Comparison of ENCODE assay signal across 21 cellular contexts in genomic region chr5:138701678-138702077, GRCh38.
"Had no signal": no experiment of that assay in that cellular context is flagged by ENCODE, and none has a peak within 500 bp of the region (broad histone marks: within the 10 kb centered on the region; RNA-seq: fewer than 3 reads in every experiment).

No MANE protein-coding gene starts in this region.

- H3K4me3 ChIP-seq: dorsolateral prefrontal cortex, gastrocnemius medialis, heart left ventricle, hepatocyte, lung, neural progenitor cell, stomach, thyroid gland, vagina had no signal

- H3K36me3 Mint-ChIP-seq: memory B cell; natural killer cell treated with Interleukin-12 subunit alpha and Interleukin-12 subunit beta and Interleukin-15 and Interleukin-18, amount 100 ng/mL, for 72 hours; neural progenitor cell; stimulated activated effector memory CD8-positive, alpha-beta T cell treated with anti-CD3 and anti-CD28 coated beads, Interleukin-12 subunit alpha, Interleukin-12 subunit beta, amount 100 ng/mL, for 72 hours had no signal

- H3K79me2 ChIP-seq: hepatocyte, parathyroid adenoma had no signal

- ATAC-seq: gastrocnemius medialis; heart left ventricle; natural killer cell treated with Interleukin-12 subunit alpha and Interleukin-12 subunit beta and Interleukin-15 and Interleukin-18, amount 100 ng/mL, for 72 hours; sciatic nerve; stimulated activated effector memory CD8-positive, alpha-beta T cell treated with anti-CD3 and anti-CD28 coated beads, Interleukin-12 subunit alpha, Interleukin-12 subunit beta, amount 100 ng/mL, for 72 hours had no signal

- FAIRE-seq: kidney had no signal

- H3K4me3 Mint-ChIP-seq: memory B cell; natural killer cell treated with Interleukin-12 subunit alpha and Interleukin-12 subunit beta and Interleukin-15 and Interleukin-18, amount 100 ng/mL, for 72 hours; neural progenitor cell; stimulated activated effector memory CD8-positive, alpha-beta T cell treated with anti-CD3 and anti-CD28 coated beads, Interleukin-12 subunit alpha, Interleukin-12 subunit beta, amount 100 ng/mL, for 72 hours had no signal

- H3K9ac ChIP-seq: neural progenitor cell, parathyroid adenoma had no signal

- H3K27ac ChIP-seq: gastrocnemius medialis, heart left ventricle, hepatocyte, neural progenitor cell, parathyroid adenoma, stomach, thyroid gland, vagina had no signal

- H3K4me1 Mint-ChIP-seq: memory B cell; stimulated activated effector memory CD8-positive, alpha-beta T cell treated with anti-CD3 and anti-CD28 coated beads, Interleukin-12 subunit alpha, Interleukin-12 subunit beta, amount 100 ng/mL, for 72 hours had no signal

- H3K9me3 ChIP-seq: gastrocnemius medialis, heart left ventricle, stomach, thyroid gland, vagina had no signal

- H3K27ac Mint-ChIP-seq: memory B cell; natural killer cell treated with Interleukin-12 subunit alpha and Interleukin-12 subunit beta and Interleukin-15 and Interleukin-18, amount 100 ng/mL, for 72 hours; neural progenitor cell; progenitor cell of endocrine pancreas; stimulated activated effector memory CD8-positive, alpha-beta T cell treated with anti-CD3 and anti-CD28 coated beads, Interleukin-12 subunit alpha, Interleukin-12 subunit beta, amount 100 ng/mL, for 72 hours had no signal

- H3K36me3 ChIP-seq: gastrocnemius medialis, heart left ventricle, neural progenitor cell, stomach, thyroid gland, vagina had no signal

- H2AFZ ChIP-seq: hepatocyte, neural progenitor cell, parathyroid adenoma had no signal

- H3K9me3 Mint-ChIP-seq: natural killer cell treated with Interleukin-12 subunit alpha and Interleukin-12 subunit beta and Interleukin-15 and Interleukin-18, amount 100 ng/mL, for 72 hours; neural progenitor cell; stimulated activated effector memory CD8-positive, alpha-beta T cell treated with anti-CD3 and anti-CD28 coated beads, Interleukin-12 subunit alpha, Interleukin-12 subunit beta, amount 100 ng/mL, for 72 hours had no signal

- DNase-seq: dorsolateral prefrontal cortex; effector CD4-positive, alpha-beta T cell; foreskin fibroblast; gastrocnemius medialis; heart left ventricle; kidney; stimulated activated CD4-positive, alpha-beta T cell treated with anti-CD3 and anti-CD28 coated beads, Interleukin-2, amount 100 ng/mL, for 24 hours; stimulated activated CD4-positive, alpha-beta T cell treated with anti-CD3 and anti-CD28 coated beads, Interleukin-4, amount 100 ng/mL, for 24 hours; stimulated activated naive CD4-positive, alpha-beta T cell treated with Interleukin-2 at 50 U/mL for 16 hours; stomach; thyroid gland had no signal

- H3K4me1 ChIP-seq: gastrocnemius medialis, thyroid gland, vagina had no signal

- H3K27me3 ChIP-seq: dorsolateral prefrontal cortex, gastrocnemius medialis, hepatocyte, neural progenitor cell, stomach, thyroid gland, vagina had no signal

- H3K4me2 ChIP-seq: hepatocyte, neural progenitor cell had no signal
